In the genomic region with DNA sequence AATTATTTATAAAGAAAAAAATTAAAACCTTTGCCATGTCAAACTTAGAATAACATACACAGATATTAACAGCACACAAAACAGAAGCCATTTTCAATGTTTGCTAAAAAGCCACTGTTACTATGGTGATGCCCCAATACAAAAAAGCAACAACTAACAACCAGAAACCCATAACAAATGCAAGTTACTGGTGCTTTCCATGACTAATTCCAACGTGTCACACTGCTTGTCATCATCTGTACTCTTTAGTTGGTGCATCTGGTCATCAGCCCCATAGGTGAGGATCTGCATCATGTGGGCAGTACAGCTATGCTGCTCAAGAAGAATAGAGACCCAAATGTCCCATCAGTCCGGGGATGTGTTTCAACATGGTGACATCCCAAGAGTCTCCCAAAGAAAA, we compare ENCODE assay signal across 1 cellular context.
TF ChIP-seq lines count a peak whose summit lies in the region.

No MANE protein-coding gene starts in this region.

TF ChIP-seq in IMR-90, 13 proteins besides CTCF, POLR2A, EP300 and RAD21 (continued from another document):
- TF ChIP-seq, protein P1, sequence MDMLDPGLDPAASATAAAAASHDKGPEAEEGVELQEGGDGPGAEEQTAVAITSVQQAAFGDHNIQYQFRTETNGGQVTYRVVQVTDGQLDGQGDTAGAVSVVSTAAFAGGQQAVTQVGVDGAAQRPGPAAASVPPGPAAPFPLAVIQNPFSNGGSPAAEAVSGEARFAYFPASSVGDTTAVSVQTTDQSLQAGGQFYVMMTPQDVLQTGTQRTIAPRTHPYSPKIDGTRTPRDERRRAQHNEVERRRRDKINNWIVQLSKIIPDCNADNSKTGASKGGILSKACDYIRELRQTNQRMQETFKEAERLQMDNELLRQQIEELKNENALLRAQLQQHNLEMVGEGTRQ (IDR thresholded peaks at IDR 0.05; ENCODE audit: low read depth, low read length) = no peak
- TF ChIP-seq SMC3 (IDR thresholded peaks at IDR 0.05; ENCODE audit: low read depth, low read length) (no peak), MAZ (IDR thresholded peaks at IDR 0.05; ENCODE audit: borderline replicate concordance, low read depth, low read length) (no peak), MXI1 (IDR thresholded peaks at IDR 0.05; ENCODE audit: borderline replicate concordance, low read depth, low read length) (no peak), MAFK (IDR thresholded peaks at IDR 0.05; ENCODE audit: low read depth, low read length) (no peak), RFX5 (IDR thresholded peaks at IDR 0.05; ENCODE audit: low read depth, low read length) (no peak), BHLHE40 (IDR thresholded peaks at IDR 0.05; ENCODE audit: low read depth, low read length) (no peak), CHD1 (IDR thresholded peaks at IDR 0.05; ENCODE audit: low read depth, low read length) (no peak), RCOR1 (IDR thresholded peaks at IDR 0.05; ENCODE audit: insufficient replicate concordance, low read length) (no peak), NFE2L2 (IDR thresholded peaks at IDR 0.05; ENCODE audit: low read depth, low read length) (no peak)
- TF ChIP-seq, protein P2, sequence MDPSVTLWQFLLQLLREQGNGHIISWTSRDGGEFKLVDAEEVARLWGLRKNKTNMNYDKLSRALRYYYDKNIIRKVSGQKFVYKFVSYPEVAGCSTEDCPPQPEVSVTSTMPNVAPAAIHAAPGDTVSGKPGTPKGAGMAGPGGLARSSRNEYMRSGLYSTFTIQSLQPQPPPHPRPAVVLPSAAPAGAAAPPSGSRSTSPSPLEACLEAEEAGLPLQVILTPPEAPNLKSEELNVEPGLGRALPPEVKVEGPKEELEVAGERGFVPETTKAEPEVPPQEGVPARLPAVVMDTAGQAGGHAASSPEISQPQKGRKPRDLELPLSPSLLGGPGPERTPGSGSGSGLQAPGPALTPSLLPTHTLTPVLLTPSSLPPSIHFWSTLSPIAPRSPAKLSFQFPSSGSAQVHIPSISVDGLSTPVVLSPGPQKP (IDR thresholded peaks at IDR 0.05; ENCODE audit: borderline replicate concordance, low read depth, low read length) = no peak
TF ChIP-seq in IMR-90: peak in this region for 0.
